In genomic region chr12:111438501-111438900, GRCh38 we compare ENCODE assay signal across 9 cellular contexts. TPM values are rescaled to one million over a fixed set of nuclear protein-coding genes. Genes with fewer than 3 reads are reported as not detected.
DNase-seq lines count a peak whose midpoint lies in the region; ATAC-seq and TF ChIP-seq lines count a peak whose summit lies in the region.
"Had no signal": no experiment of that assay in that cellular context is flagged by ENCODE, and none has a peak within 500 bp of the region (broad histone marks: within the 10 kb centered on the region; RNA-seq: fewer than 3 reads in every experiment).

No MANE protein-coding gene starts in this region.

- TF ChIP-seq CTCF in RWPE2 (IDR thresholded peaks at IDR 0.05; ENCODE audit: poor library complexity, severe bottlenecking) (no peak), adrenal gland (IDR thresholded peaks at IDR 0.05) (no peak), left lung (IDR thresholded peaks at IDR 0.05) (no peak)

- TF ChIP-seq POLR2A in adrenal gland (IDR thresholded peaks at IDR 0.05), result no peak

- H3K9me3 ChIP-seq in RWPE2 (ENCODE audit: severe bottlenecking) (no peaks in the 10 kb centered on the region), adrenal gland (replicated peaks in 1 of 3) (no peaks in the 10 kb centered on the region), left lung (no peaks in the 10 kb centered on the region)

- H3K27me3 ChIP-seq in RWPE2 (ENCODE audit: insufficient read depth, poor library complexity, severe bottlenecking) (no peaks in the 10 kb centered on the region), adrenal gland (no peaks in the 10 kb centered on the region), left lung (no peaks in the 10 kb centered on the region)

- H3K4me1 ChIP-seq in RWPE2 (ENCODE audit: insufficient read depth, poor library complexity, severe bottlenecking), result peaks cover 50% of the 10 kb centered on the region
- H3K4me1 ChIP-seq in adrenal gland (replicated peaks in 1 of 2), result peaks cover 30 to 76% of the 10 kb centered on the region in 2 donors
- peaks cover 23 to 100% of the 10 kb centered on the region in 2 donors for H3K4me1 ChIP-seq in left lung

- peak; percentile 39 for DNase-seq in DMS 273 (lab: John Stamatoyannopoulos, UW; ENCODE audit: unreplicated experiment)
- DNase-seq in DMS 273 treated with DMSO at 0.1 percent for 48 hours (lab: John Stamatoyannopoulos, UW), result no peak
- peak; percentile 90 for DNase-seq in RWPE2 (ENCODE audit: low spot score)
- peak in 4 of 7 donors; percentile 49 to 82 (median 59) for DNase-seq in adrenal gland
- peak in 1 of 2 donors; percentile 85 for DNase-seq in left lung
- DNase-seq in substantia nigra (lab: John Stamatoyannopoulos, UW), result peak in 6 of 49 donors; percentile 14 to 72 (median 35)
- DNase-seq in NCI-H446 (lab: John Stamatoyannopoulos, UW), result no peak
- no peak for DNase-seq in iPS-NIHi7 (ENCODE audit: extremely low spot score)

- ATAC-seq in RWPE2 (ENCODE audit: low read depth), result peak; percentile 65
- peak; percentile 1 for ATAC-seq in left lung

- WGBS in adrenal gland, 4 donors, result 33 to 50% (median 41%) methylated on average over 10 of the region's 10 CpGs

- H3K4me3 ChIP-seq in RWPE2 (ENCODE audit: severe bottlenecking) (no peak overlapping the region), adrenal gland (no peak overlapping the region), left lung (no peak overlapping the region)

- intact Hi-C loops in adrenal gland (cut with DNase I), result no loop called here
- intact Hi-C loops in left lung (cut with DNase I), result no loop called here

- peak overlapping the region; percentile 89 for H3K27ac ChIP-seq in RWPE2 (ENCODE audit: poor library complexity, severe bottlenecking)
- peak overlapping the region in 2 of 5 donors; percentile 30 to 84 for H3K27ac ChIP-seq in adrenal gland
- peak overlapping the region; percentile 44 to 68 for H3K27ac ChIP-seq in left lung
- peak overlapping the region; percentile 51 for H3K27ac ChIP-seq in substantia nigra (ENCODE audit: low read depth, low read length, poor library complexity, severe bottlenecking)
- H3K27ac ChIP-seq: 22Rv1 had no signal

- no peaks in the 10 kb centered on the region; the same call in 1 of the 2 replicates for H3K36me3 ChIP-seq in RWPE2 (ENCODE audit: low read depth)
- H3K36me3 ChIP-seq in adrenal gland (replicated peaks in 1 of 2), result peaks cover 0 to 14% of the 10 kb centered on the region in 2 donors
- peaks cover 0 to 24% of the 10 kb centered on the region in 2 donors for H3K36me3 ChIP-seq in left lung

RNA-seq across cellular contexts. Expression of gene SH2B3, which starts 32.8 kb away (rescaled TPM):
- total RNA-seq in adrenal gland, result 10 to 100 TPM; 26.1 to 70.3 (median 44.6) TPM
- 10 to 100 TPM in 1 of 3 donors, 1 to 10 TPM in 2; 5.8 to 14.5 (median 9.3) TPM for polyA plus RNA-seq in adrenal gland
- total RNA-seq in left lung, result 10 to 100 TPM; 26.9 to 42.0 TPM

Comparison
In these comparisons a context has a peak if more than half of its experiments do, and no peak if none do; other contexts are left out.
1. DNase-seq: peak in DMS 273 (single experiment), RWPE2 (single experiment) and adrenal gland (4 of 7); none in DMS 273 treated with DMSO at 0.1 percent for 48 hours (single experiment), NCI-H446 (0 of 2) and iPS-NIHi7 (single experiment).